ENCODE assay signal across 1 cellular context in the genomic region with DNA sequence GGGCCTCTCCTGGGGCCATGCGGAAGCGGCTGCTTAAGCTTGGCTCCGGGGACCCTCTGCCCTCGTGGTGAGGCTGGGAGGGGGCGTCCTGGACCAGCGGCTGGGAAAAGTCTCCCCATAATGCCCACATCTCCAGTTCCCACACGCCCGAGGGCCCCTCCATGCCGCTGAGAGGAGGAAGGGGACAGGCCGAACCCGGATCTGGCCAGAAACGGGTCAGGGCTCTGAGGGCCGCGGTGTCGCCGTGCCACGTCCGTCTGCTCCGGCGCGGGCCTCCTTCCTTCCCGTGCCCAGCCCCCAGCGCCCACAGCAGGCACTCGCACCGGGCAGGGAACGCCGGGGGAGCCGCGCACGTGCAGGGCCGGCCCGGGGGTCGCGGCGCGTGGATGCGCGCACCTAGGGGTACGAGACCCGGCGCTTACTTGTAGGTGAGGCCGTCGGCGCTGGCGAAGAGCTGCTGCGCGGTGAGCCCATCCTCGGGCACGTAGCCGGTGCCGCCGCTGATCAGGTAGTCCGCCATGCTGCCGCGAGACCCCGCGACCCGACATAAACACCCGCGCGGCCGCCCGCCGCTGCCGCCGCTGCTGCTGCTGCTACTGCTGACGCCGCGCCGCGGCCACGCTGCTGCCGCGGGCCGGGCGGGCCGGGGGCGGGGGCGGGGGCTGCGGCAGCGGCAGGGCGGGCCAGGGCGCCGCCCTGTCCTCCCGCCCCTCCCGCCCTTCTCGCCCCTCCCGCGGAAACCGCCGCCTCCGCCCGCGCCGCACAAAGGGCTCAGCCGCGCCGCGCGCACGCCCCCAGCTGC.
TF ChIP-seq lines count a peak whose summit lies in the region.

No MANE protein-coding gene starts in this region.

TF ChIP-seq in K562, 482 proteins besides CTCF, POLR2A, EP300 and RAD21 (continued from another document and continues in another):
- TF ChIP-seq RB1 (IDR thresholded peaks at IDR 0.05; ENCODE audit: low read depth) (peak; percentile 77; the same call in 1 of the 2 replicates), CSDE1 (IDR thresholded peaks at IDR 0.05) (peak in 1 of 2 experiments; percentile 36; a peak in 1 of 4 replicates), ETV6 (IDR thresholded peaks at IDR 0.05; ENCODE audit: borderline replicate concordance in 1 of 2, low read depth in 2 of 2, low read length in 1 of 2) (no peak), ETV6 (CRISPR knock-in tag; IDR thresholded peaks at IDR 0.05; ENCODE audit: borderline replicate concordance) (0 out of 2 replicates have a peak, but pooled peaks have one; percentile 64), U2AF1 (optimal IDR thresholded peaks at IDR 0.05; ENCODE audit: low read depth, low read length) (peak; percentile 96), CHD7 (IDR thresholded peaks at IDR 0.05; ENCODE audit: low read depth, low read length) (no peak), FOXK2 (conservative IDR thresholded peaks at IDR 0.05 in 1 of 2, IDR thresholded peaks at IDR 0.05 in 1 of 2; ENCODE audit: low read depth in 2 of 2) (no peak), PHF20 (IDR thresholded peaks at IDR 0.05; ENCODE audit: partially characterized antibody) (peak; percentile 55), PCBP1 (IDR thresholded peaks at IDR 0.05; ENCODE audit: low read depth, low read length, poor library complexity, severe bottlenecking) (no peak), WHSC1 (IDR thresholded peaks at IDR 0.05; ENCODE audit: low read length) (no peak), ZNF263 (CRISPR knock-in tag; IDR thresholded peaks at IDR 0.05; ENCODE audit: borderline replicate concordance) (peak; percentile 34; the same call in 1 of the 2 replicates), ZNF436 (CRISPR knock-in tag; IDR thresholded peaks at IDR 0.05) (no peak), SMAD4 (CRISPR knock-in tag; conservative IDR thresholded peaks at IDR 0.05) (peak; percentile 74), CREM (IDR thresholded peaks at IDR 0.05; ENCODE audit: low read depth) (peak; percentile 73), GTF2A2 (tag; IDR thresholded peaks at IDR 0.05) (no peak), ZSCAN29 (IDR thresholded peaks at IDR 0.05) (no peak), FIP1L1 (IDR thresholded peaks at IDR 0.05; ENCODE audit: low read depth, low read length, poor library complexity, severe bottlenecking) (peak; percentile 95), KDM5B (IDR thresholded peaks at IDR 0.05; ENCODE audit: insufficient replicate concordance, low read depth, low read length) (peak; percentile 51), CC2D1A (IDR thresholded peaks at IDR 0.05) (no peak), SIRT6 (IDR thresholded peaks at IDR 0.05; ENCODE audit: low read depth, low read length) (no peak), BRCA1 (IDR thresholded peaks at IDR 0.05) (no peak), BRCA1 (CRISPR knock-in tag; IDR thresholded peaks at IDR 0.05) (peak; percentile 14; the same call in 1 of the 2 replicates), ZNF79 (CRISPR knock-in tag; IDR thresholded peaks at IDR 0.05; ENCODE audit: low read depth) (no peak), RHOXF2B (CRISPR knock-in tag; conservative IDR thresholded peaks at IDR 0.05) (no peak), ATF4 (CRISPR knock-in tag; IDR thresholded peaks at IDR 0.05) (peak; percentile 36; the same call in 1 of the 2 replicates), ZNF146 (CRISPR knock-in tag; IDR thresholded peaks at IDR 0.05; ENCODE audit: unreplicated experiment) (no peak), KAT8 (IDR thresholded peaks at IDR 0.05; ENCODE audit: low read depth) (no peak), ZNF696 (CRISPR knock-in tag; conservative IDR thresholded peaks at IDR 0.05) (no peak), CHD1 (IDR thresholded peaks at IDR 0.05; ENCODE audit: low read length) (peak; percentile 84)
- TF ChIP-seq, protein P1, sequence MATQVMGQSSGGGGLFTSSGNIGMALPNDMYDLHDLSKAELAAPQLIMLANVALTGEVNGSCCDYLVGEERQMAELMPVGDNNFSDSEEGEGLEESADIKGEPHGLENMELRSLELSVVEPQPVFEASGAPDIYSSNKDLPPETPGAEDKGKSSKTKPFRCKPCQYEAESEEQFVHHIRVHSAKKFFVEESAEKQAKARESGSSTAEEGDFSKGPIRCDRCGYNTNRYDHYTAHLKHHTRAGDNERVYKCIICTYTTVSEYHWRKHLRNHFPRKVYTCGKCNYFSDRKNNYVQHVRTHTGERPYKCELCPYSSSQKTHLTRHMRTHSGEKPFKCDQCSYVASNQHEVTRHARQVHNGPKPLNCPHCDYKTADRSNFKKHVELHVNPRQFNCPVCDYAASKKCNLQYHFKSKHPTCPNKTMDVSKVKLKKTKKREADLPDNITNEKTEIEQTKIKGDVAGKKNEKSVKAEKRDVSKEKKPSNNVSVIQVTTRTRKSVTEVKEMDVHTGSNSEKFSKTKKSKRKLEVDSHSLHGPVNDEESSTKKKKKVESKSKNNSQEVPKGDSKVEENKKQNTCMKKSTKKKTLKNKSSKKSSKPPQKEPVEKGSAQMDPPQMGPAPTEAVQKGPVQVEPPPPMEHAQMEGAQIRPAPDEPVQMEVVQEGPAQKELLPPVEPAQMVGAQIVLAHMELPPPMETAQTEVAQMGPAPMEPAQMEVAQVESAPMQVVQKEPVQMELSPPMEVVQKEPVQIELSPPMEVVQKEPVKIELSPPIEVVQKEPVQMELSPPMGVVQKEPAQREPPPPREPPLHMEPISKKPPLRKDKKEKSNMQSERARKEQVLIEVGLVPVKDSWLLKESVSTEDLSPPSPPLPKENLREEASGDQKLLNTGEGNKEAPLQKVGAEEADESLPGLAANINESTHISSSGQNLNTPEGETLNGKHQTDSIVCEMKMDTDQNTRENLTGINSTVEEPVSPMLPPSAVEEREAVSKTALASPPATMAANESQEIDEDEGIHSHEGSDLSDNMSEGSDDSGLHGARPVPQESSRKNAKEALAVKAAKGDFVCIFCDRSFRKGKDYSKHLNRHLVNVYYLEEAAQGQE (CRISPR knock-in tag; IDR thresholded peaks at IDR 0.05; ENCODE audit: low read depth): 0 out of 2 replicates have a peak, but pooled peaks have one; percentile 71
- TF ChIP-seq, protein P2, sequence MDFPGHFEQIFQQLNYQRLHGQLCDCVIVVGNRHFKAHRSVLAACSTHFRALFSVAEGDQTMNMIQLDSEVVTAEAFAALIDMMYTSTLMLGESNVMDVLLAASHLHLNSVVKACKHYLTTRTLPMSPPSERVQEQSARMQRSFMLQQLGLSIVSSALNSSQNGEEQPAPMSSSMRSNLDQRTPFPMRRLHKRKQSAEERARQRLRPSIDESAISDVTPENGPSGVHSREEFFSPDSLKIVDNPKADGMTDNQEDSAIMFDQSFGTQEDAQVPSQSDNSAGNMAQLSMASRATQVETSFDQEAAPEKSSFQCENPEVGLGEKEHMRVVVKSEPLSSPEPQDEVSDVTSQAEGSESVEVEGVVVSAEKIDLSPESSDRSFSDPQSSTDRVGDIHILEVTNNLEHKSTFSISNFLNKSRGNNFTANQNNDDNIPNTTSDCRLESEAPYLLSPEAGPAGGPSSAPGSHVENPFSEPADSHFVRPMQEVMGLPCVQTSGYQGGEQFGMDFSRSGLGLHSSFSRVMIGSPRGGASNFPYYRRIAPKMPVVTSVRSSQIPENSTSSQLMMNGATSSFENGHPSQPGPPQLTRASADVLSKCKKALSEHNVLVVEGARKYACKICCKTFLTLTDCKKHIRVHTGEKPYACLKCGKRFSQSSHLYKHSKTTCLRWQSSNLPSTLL (IDR thresholded peaks at IDR 0.05): no peak
- TF ChIP-seq, protein P3, sequence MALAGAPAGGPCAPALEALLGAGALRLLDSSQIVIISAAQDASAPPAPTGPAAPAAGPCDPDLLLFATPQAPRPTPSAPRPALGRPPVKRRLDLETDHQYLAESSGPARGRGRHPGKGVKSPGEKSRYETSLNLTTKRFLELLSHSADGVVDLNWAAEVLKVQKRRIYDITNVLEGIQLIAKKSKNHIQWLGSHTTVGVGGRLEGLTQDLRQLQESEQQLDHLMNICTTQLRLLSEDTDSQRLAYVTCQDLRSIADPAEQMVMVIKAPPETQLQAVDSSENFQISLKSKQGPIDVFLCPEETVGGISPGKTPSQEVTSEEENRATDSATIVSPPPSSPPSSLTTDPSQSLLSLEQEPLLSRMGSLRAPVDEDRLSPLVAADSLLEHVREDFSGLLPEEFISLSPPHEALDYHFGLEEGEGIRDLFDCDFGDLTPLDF (CRISPR knock-in tag; IDR thresholded peaks at IDR 0.05): no peak; the same call in 1 of the 2 replicates
- TF ChIP-seq, protein P4, sequence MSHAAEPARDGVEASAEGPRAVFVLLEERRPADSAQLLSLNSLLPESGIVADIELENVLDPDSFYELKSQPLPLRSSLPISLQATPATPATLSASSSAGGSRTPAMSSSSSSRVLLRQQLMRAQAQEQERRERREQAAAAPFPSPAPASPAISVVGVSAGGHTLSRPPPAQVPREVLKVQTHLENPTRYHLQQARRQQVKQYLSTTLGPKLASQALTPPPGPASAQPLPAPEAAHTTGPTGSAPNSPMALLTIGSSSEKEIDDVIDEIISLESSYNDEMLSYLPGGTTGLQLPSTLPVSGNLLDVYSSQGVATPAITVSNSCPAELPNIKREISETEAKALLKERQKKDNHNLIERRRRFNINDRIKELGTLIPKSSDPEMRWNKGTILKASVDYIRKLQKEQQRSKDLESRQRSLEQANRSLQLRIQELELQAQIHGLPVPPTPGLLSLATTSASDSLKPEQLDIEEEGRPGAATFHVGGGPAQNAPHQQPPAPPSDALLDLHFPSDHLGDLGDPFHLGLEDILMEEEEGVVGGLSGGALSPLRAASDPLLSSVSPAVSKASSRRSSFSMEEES (CRISPR knock-in tag; IDR thresholded peaks at IDR 0.05): no peak
